In the genomic region with DNA sequence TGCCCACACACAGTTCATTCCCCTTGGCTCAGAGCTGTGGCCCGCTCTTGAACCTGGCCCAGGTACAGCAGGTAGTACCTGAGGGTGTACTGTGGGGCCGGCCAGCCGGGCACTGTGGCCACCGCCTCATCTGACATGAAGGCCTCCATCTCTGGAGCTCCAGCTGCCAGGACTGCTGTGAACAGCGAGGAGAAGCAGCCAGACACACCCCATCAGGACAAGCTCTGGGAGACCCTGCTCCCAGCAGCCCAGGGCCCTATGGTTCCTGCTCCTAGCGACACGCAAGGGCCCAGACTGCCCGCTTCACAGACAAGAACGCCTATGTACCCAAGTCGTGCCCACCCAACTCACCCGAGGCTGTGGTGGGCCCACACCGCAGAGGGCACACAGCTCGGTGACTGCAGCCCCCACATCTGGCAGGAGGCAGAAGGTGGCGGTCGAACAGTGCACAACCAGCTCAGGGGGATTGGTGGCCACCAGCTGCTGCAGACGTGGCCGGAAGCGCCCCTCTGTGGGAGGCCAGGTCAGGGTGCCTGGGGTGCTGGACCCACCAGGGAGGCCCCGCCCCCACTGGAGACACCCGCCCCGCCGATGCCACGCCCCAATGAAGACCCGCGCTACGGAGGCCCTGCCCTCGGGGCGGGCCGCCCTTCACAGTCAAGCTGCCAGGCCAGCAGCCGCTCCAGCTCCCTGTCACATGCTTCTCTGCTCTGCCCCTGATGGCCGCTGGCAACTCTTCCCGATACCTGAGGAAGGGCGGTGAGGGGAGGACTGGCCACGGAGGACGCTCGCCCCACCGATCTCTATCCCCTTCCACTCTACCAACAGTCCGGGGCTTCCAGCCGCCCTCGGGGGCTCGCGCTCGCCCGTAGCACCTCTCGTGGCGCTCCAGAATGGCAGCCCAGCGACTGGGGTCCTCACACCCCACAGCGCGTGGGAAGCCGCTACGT, we compare ENCODE assay signal across 8 cellular contexts. TPM values are rescaled to one million over a fixed set of nuclear protein-coding genes. Genes with fewer than 3 reads are reported as not detected.
DNase-seq lines count a peak whose midpoint lies in the region; ATAC-seq, FAIRE-seq and TF ChIP-seq lines count a peak whose summit lies in the region.

No MANE protein-coding gene starts in this region.

- H2BK20ac ChIP-seq in H1 (ENCODE audit: low read length): no peak overlapping the region

- no peak overlapping the region for H3K9ac ChIP-seq in H1 (replicated peaks in 1 of 4; ENCODE audit: extremely low read depth in 1 of 4, low read depth in 3 of 4, low read length in 3 of 4)

- H3K79me1 ChIP-seq in H1 (ENCODE audit: low read depth, low read length): peaks cover 6% of the 10 kb centered on the region; the same call in 1 of the 2 replicates

- H2AFZ ChIP-seq in H1 (ENCODE audit: low read length): no peak overlapping the region

- H3K27me3 ChIP-seq in WERI-Rb-1 (ENCODE audit: insufficient read depth, low read depth, severe bottlenecking) (no peaks in the 10 kb centered on the region), H1 (replicated peaks in 1 of 4; ENCODE audit: control insufficient read depth in 3 of 4, extremely low read depth in 1 of 4, insufficient read depth in 3 of 4, low read length in 3 of 4) (peaks cover 0 to 2% (median 0%) of the 10 kb centered on the region in 4 experiments; a peak in 2 of 7 replicates)

- peak overlapping the region; percentile 74 to 92 for H3K4me2 ChIP-seq in H1 (ENCODE audit: insufficient read depth in 1 of 2, low read depth in 2 of 2, low read length in 2 of 2)

- WGBS in H1 (ENCODE audit: extremely low coverage in 1 of 2, insufficient coverage in 1 of 2, insufficient read length in 1 of 2, insufficient replicate concordance in 2 of 2, low coverage in 1 of 2, low lambda C conversion rate in 2 of 2, missing lambda C conversion rate in 1 of 2), 2 experiments: 59% methylated on average over 28 of the region's 51 CpGs; no CpG with 5 or more reads in 1 of the 2 experiments
- WGBS in mesodermal cell (ENCODE audit: insufficient coverage in 2 of 2), 2 experiments: 36 to 84% methylated on average over 18 to 44 of the region's 51 CpGs

- peaks cover 20% of the 10 kb centered on the region for H3K23me2 ChIP-seq in H1 (ENCODE audit: low read depth, low read length)

- H3K23ac ChIP-seq in H1 (ENCODE audit: insufficient read length): no peak overlapping the region

- no peak for TF ChIP-seq EP300 in H1 (IDR thresholded peaks at IDR 0.05; ENCODE audit: borderline replicate concordance in 1 of 2, low read depth in 2 of 2, low read length in 2 of 2)

- CTCF ChIA-PET in H1 (lab: Charles Lee; ENCODE audit: partially characterized antibody): interaction anchor here (0.7 to 2.3 kb wide), 12 partner anchors 12 to 123 kb away, joined by 3 to 11 read pairs (median 4); partner anchors contain the start of genes RHOT2, WDR24 and WDR90

- peak overlapping the region; percentile 90 for H3K4ac ChIP-seq in H1 (replicated peaks; ENCODE audit: insufficient read length, low read depth, low read length)

- no peak for TF ChIP-seq POLR2A in H1 (IDR thresholded peaks at IDR 0.05; ENCODE audit: control extremely low read depth in 1 of 2, low read depth in 2 of 2, low read length in 2 of 2)

- peak overlapping the region; percentile 81; the same call in 1 of the 2 replicates for H2BK5ac ChIP-seq in H1 (ENCODE audit: low read depth, low read length)

- peaks cover 0 to 12% of the 10 kb centered on the region in 2 experiments; a peak in 1 of 4 replicates for H3K79me2 ChIP-seq in H1 (ENCODE audit: control insufficient read depth in 1 of 2, insufficient read depth in 2 of 2, low read length in 2 of 2)

- peak overlapping the region; percentile 40 for H4K5ac ChIP-seq in H1 (ENCODE audit: insufficient read length, low read depth, low read length)

- H3K27ac ChIP-seq in WERI-Rb-1 (peak overlapping the region; percentile 92), H1 (ENCODE audit: low read depth, low read length) (no peak overlapping the region), mesodermal cell (ENCODE audit: low read depth, low read length, severe bottlenecking) (peak overlapping the region; percentile 59)

- TF ChIP-seq CTCF in WERI-Rb-1 (IDR thresholded peaks at IDR 0.05; ENCODE audit: low read depth, low read length) (no peak), H1 (IDR thresholded peaks at IDR 0.05; ENCODE audit: control extremely low read depth in 1 of 3, insufficient read depth in 1 of 3, low read depth in 1 of 3, low read length in 3 of 3) (no peak)

- no peak overlapping the region for H2BK120ac ChIP-seq in H1 (replicated peaks; ENCODE audit: low read depth, low read length)

- H3K36me3 ChIP-seq in WERI-Rb-1 (peaks cover 33% of the 10 kb centered on the region), H1 (ENCODE audit: control insufficient read depth in 2 of 4, insufficient read depth in 4 of 4, low read length in 3 of 4) (peaks cover 4 to 15% (median 12%) of the 10 kb centered on the region in 4 experiments; a peak in 7 of 8 replicates), mesodermal cell (ENCODE audit: control insufficient read depth, insufficient read depth, low read length) (peaks cover 23% of the 10 kb centered on the region)

- DNase-seq in activated T-cell treated with anti-CD3 and anti-CD28 coated beads for 48 hours (ENCODE audit: low read depth) (peak; percentile 64), activated T-cell treated with anti-CD3 and anti-CD28 coated beads for 4 hours (no peak), NCI-H187 (lab: John Stamatoyannopoulos, UW) (peak; percentile 64 to 75), WERI-Rb-1 (peak; percentile 89), H1 (ENCODE audit: low read depth in 1 of 2, low spot score in 2 of 2) (peak in 1 of 2 experiments; percentile 79)
- peak; percentile 35 for DNase-seq in stimulated activated naive CD4-positive, alpha-beta T cell treated with Interleukin-2 at 50 U/mL for 16 hours (lab: John Stamatoyannopoulos, UW)

- 0 out of 2 replicates have a peak overlapping the region, but pooled peaks have one; percentile 7 for H2AK5ac ChIP-seq in H1 (ENCODE audit: low read depth, low read length)

- ATAC-seq in HG03196 (IDR thresholded peaks at IDR 0.05; ENCODE audit: unreplicated experiment): no peak

- H2BK15ac ChIP-seq in H1 (ENCODE audit: low read length): peak overlapping the region; percentile 99

- H2BK12ac ChIP-seq in H1 (ENCODE audit: low read depth, low read length): peak overlapping the region; percentile 84; the same call in 1 of the 2 replicates

- H4K8ac ChIP-seq in H1 (ENCODE audit: extremely low read depth, insufficient read depth, low read length): peak overlapping the region; percentile 80; the same call in 1 of the 2 replicates

- peak overlapping the region; percentile 59 for H3K56ac ChIP-seq in H1 (replicated peaks; ENCODE audit: insufficient read length, low read depth, low read length)

- no peak overlapping the region for H3K14ac ChIP-seq in H1 (ENCODE audit: insufficient read length)

- H3K4me1 ChIP-seq in H1 (replicated peaks in 1 of 4; ENCODE audit: control insufficient read depth in 3 of 4, insufficient read depth in 4 of 4, low read length in 3 of 4) (peaks cover 0 to 42% (median 34%) of the 10 kb centered on the region in 4 experiments; a peak in 6 of 7 replicates), mesodermal cell (ENCODE audit: control insufficient read depth, insufficient read depth, low read length, poor library complexity, severe bottlenecking) (peaks cover 23% of the 10 kb centered on the region)

- peaks cover 4 to 29% of the 10 kb centered on the region in 2 experiments for H4K20me1 ChIP-seq in H1 (replicated peaks in 1 of 2; ENCODE audit: control insufficient read depth in 1 of 2, insufficient read depth in 2 of 2, low read length in 2 of 2)

- H3K18ac ChIP-seq in H1 (ENCODE audit: extremely low read depth, low read length): peak overlapping the region; percentile 32

- FAIRE-seq in H1 (lab: Jason Lieb, UNC): no peak

- peak overlapping the region; percentile 52 for H3K4me3 ChIP-seq in WERI-Rb-1 (ENCODE audit: low read depth, low read length)
- H3K4me3 ChIP-seq in H1 (ENCODE audit: extremely low read depth in 1 of 4, insufficient read depth in 2 of 4, low read depth in 3 of 4, low read length in 4 of 4): peak overlapping the region; percentile 32 to 73 (median 41); a peak in 7 of 8 replicates
- H3K4me3 ChIP-seq in mesodermal cell (ENCODE audit: extremely low read depth, insufficient read depth, low read length, poor library complexity, severe bottlenecking): peak overlapping the region; percentile 34

- no peak for TF ChIP-seq RAD21 in H1 (IDR thresholded peaks at IDR 0.05 in 1 of 2, conservative IDR thresholded peaks at IDR 0.05 in 1 of 2; ENCODE audit: low read depth in 2 of 2, low read length in 2 of 2)

- H3K9me3 ChIP-seq in WERI-Rb-1 (ENCODE audit: severe bottlenecking): no peaks in the 10 kb centered on the region
- no peaks in the 10 kb centered on the region for H3K9me3 ChIP-seq in H1 (ENCODE audit: insufficient read depth in 2 of 2, low read depth in 1 of 2, low read length in 1 of 2)
- no peaks in the 10 kb centered on the region for H3K9me3 ChIP-seq in mesodermal cell (ENCODE audit: control insufficient read depth, low read length)

- POLR2A ChIA-PET in H1 (lab: Charles Lee; ENCODE audit: partially characterized antibody): interaction anchor here (0.8 to 13.3 kb wide), 12 partner anchors 11 to 1281 kb away, joined by 3 to 214 read pairs (median 3); partner anchors contain the start of genes ANTKMT, RHOT2 and WDR24

- H4K91ac ChIP-seq in H1 (replicated peaks; ENCODE audit: insufficient read length, low read length): peak overlapping the region; percentile 44

RNA-seq across cellular contexts. Expression of gene STUB1, which starts 1.1 kb away (rescaled TPM):
- total RNA-seq in H1 (2021; fragmentation: NEBNext Ultra II Directional; extraction: Animal tissue kit (Norgen Biotek cat#: 25700)): 87.3 and 89.9 TPM in 2 replicates
- 103 and 151 TPM in 2 replicates for polyA plus RNA-seq in H1 (2011; rRNA removed)
- polyA plus RNA-seq in H1 (2011; cell fraction: cytosol; rRNA removed): 100 TPM
- 144 TPM for polyA plus RNA-seq in H1 (2011; cell fraction: nucleus; rRNA removed)
- polyA plus RNA-seq in H1 (2012, experiment 1 of 2): 77.5 to 93.5 TPM (median 86.7 TPM) in 4 replicates
- polyA plus RNA-seq in H1 (2012, experiment 2 of 2): 69.7 TPM
- 78.6 TPM for polyA plus RNA-seq in H1 (2013, experiment 1 of 2)
- 80.5 TPM for polyA plus RNA-seq in H1 (2013, experiment 2 of 2)
- 25.9 and 33.2 TPM in 2 replicates for polyA minus RNA-seq in H1 (2011; rRNA and poly(A)+ RNA removed)
- 26.9 TPM for polyA minus RNA-seq in H1 (2011; cell fraction: cytosol; rRNA and poly(A)+ RNA removed)
- polyA minus RNA-seq in H1 (2011; cell fraction: nucleus; rRNA and poly(A)+ RNA removed): 32.9 TPM
- polyA plus RNA-seq in mesodermal cell (2013, experiment 1 of 2): 76.3 TPM
- 65.3 TPM for polyA plus RNA-seq in mesodermal cell (2013, experiment 2 of 2)

RNA-seq across cellular contexts. Expression of gene RHBDL1, which starts 3.7 kb away (rescaled TPM):
- total RNA-seq in H1 (2021; fragmentation: NEBNext Ultra II Directional; extraction: Animal tissue kit (Norgen Biotek cat#: 25700)): 4.0 TPM in 2 replicates
- polyA plus RNA-seq in H1 (2011; rRNA removed): 8.1 and 14.0 TPM in 2 replicates
- 9.4 TPM for polyA plus RNA-seq in H1 (2011; cell fraction: cytosol; rRNA removed)
- 47.4 TPM for polyA plus RNA-seq in H1 (2011; cell fraction: nucleus; rRNA removed)
- polyA plus RNA-seq in H1 (2012, experiment 1 of 2): 2.6 to 6.5 TPM (median 4.9 TPM) in 4 replicates
- polyA plus RNA-seq in H1 (2012, experiment 2 of 2): 3.3 TPM
- 2.7 TPM for polyA plus RNA-seq in H1 (2013, experiment 1 of 2)
- polyA plus RNA-seq in H1 (2013, experiment 2 of 2): 2.6 TPM
- polyA minus RNA-seq in H1 (2011; rRNA and poly(A)+ RNA removed): 0.98 and 1.4 TPM in 2 replicates
- 2.2 TPM for polyA minus RNA-seq in H1 (2011; cell fraction: cytosol; rRNA and poly(A)+ RNA removed)
- polyA minus RNA-seq in H1 (2011; cell fraction: nucleus; rRNA and poly(A)+ RNA removed): 4.9 TPM
- polyA plus RNA-seq in mesodermal cell (2013, experiment 1 of 2): 2.4 TPM
- 2.9 TPM for polyA plus RNA-seq in mesodermal cell (2013, experiment 2 of 2)

RNA-seq across cellular contexts. Expression of gene JMJD8, which starts 5.0 kb away (rescaled TPM):
- total RNA-seq in H1 (2021; fragmentation: NEBNext Ultra II Directional; extraction: Animal tissue kit (Norgen Biotek cat#: 25700)): 46.4 and 49.0 TPM in 2 replicates
- polyA plus RNA-seq in H1 (2011; rRNA removed): 87.4 and 127 TPM in 2 replicates
- 72.6 TPM for polyA plus RNA-seq in H1 (2011; cell fraction: cytosol; rRNA removed)
- polyA plus RNA-seq in H1 (2011; cell fraction: nucleus; rRNA removed): 139 TPM
- polyA plus RNA-seq in H1 (2012, experiment 1 of 2): 27.9 to 60.1 TPM (median 58.0 TPM) in 4 replicates
- polyA plus RNA-seq in H1 (2012, experiment 2 of 2): 50.5 TPM
- 47.0 TPM for polyA plus RNA-seq in H1 (2013, experiment 1 of 2)
- 52.1 TPM for polyA plus RNA-seq in H1 (2013, experiment 2 of 2)
- polyA minus RNA-seq in H1 (2011; rRNA and poly(A)+ RNA removed): 17.3 and 27.7 TPM in 2 replicates
- polyA minus RNA-seq in H1 (2011; cell fraction: cytosol; rRNA and poly(A)+ RNA removed): 25.0 TPM
- polyA minus RNA-seq in H1 (2011; cell fraction: nucleus; rRNA and poly(A)+ RNA removed): 49.3 TPM
- polyA plus RNA-seq in mesodermal cell (2013, experiment 1 of 2): 35.4 TPM
- polyA plus RNA-seq in mesodermal cell (2013, experiment 2 of 2): 33.6 TPM

RNA-seq across cellular contexts. Expression of gene WDR24, which starts 11.1 kb away (rescaled TPM):
- total RNA-seq in H1 (2021; fragmentation: NEBNext Ultra II Directional; extraction: Animal tissue kit (Norgen Biotek cat#: 25700)): 17.7 and 21.1 TPM in 2 replicates
- 15.1 and 26.0 TPM in 2 replicates for polyA plus RNA-seq in H1 (2011; rRNA removed)
- 12.1 TPM for polyA plus RNA-seq in H1 (2011; cell fraction: cytosol; rRNA removed)
- polyA plus RNA-seq in H1 (2011; cell fraction: nucleus; rRNA removed): 34.3 TPM
- polyA plus RNA-seq in H1 (2012, experiment 1 of 2): 11.5 to 19.6 TPM (median 17.9 TPM) in 4 replicates
- 18.1 TPM for polyA plus RNA-seq in H1 (2012, experiment 2 of 2)
- 12.8 TPM for polyA plus RNA-seq in H1 (2013, experiment 1 of 2)
- 11.5 TPM for polyA plus RNA-seq in H1 (2013, experiment 2 of 2)
- 8.6 and 9.8 TPM in 2 replicates for polyA minus RNA-seq in H1 (2011; rRNA and poly(A)+ RNA removed)
- polyA minus RNA-seq in H1 (2011; cell fraction: cytosol; rRNA and poly(A)+ RNA removed): 12.8 TPM
- 14.1 TPM for polyA minus RNA-seq in H1 (2011; cell fraction: nucleus; rRNA and poly(A)+ RNA removed)
- 15.3 TPM for polyA plus RNA-seq in mesodermal cell (2013, experiment 1 of 2)
- 12.5 TPM for polyA plus RNA-seq in mesodermal cell (2013, experiment 2 of 2)

RNA-seq across cellular contexts. Expression of gene RHOT2, which starts 11.2 kb away (rescaled TPM):
- total RNA-seq in H1 (2021; fragmentation: NEBNext Ultra II Directional; extraction: Animal tissue kit (Norgen Biotek cat#: 25700)): 149 and 162 TPM in 2 replicates
- 194 and 320 TPM in 2 replicates for polyA plus RNA-seq in H1 (2011; rRNA removed)
- 230 TPM for polyA plus RNA-seq in H1 (2011; cell fraction: cytosol; rRNA removed)
- 1,150 TPM for polyA plus RNA-seq in H1 (2011; cell fraction: nucleus; rRNA removed)
- polyA plus RNA-seq in H1 (2012, experiment 1 of 2): 115 to 182 TPM (median 174 TPM) in 4 replicates
- 126 TPM for polyA plus RNA-seq in H1 (2012, experiment 2 of 2)
- polyA plus RNA-seq in H1 (2013, experiment 1 of 2): 139 TPM
- polyA plus RNA-seq in H1 (2013, experiment 2 of 2): 113 TPM
- 37.9 and 39.8 TPM in 2 replicates for polyA minus RNA-seq in H1 (2011; rRNA and poly(A)+ RNA removed)
- 73.9 TPM for polyA minus RNA-seq in H1 (2011; cell fraction: cytosol; rRNA and poly(A)+ RNA removed)
- 130 TPM for polyA minus RNA-seq in H1 (2011; cell fraction: nucleus; rRNA and poly(A)+ RNA removed)
- 96.2 TPM for polyA plus RNA-seq in mesodermal cell (2013, experiment 1 of 2)
- polyA plus RNA-seq in mesodermal cell (2013, experiment 2 of 2): 75.5 TPM
